In genomic region chr15:81897011-81897677, GRCh38 we compare ENCODE assay signal across 1 cellular context.
TF ChIP-seq lines count a peak whose summit lies in the region.

No MANE protein-coding gene starts in this region.

TF ChIP-seq in HCT116, 20 proteins besides CTCF, POLR2A, EP300 and RAD21 (continued from another document):
- TF ChIP-seq FOSL1 (IDR thresholded peaks at IDR 0.05; ENCODE audit: low read depth) (no peak), TCF7L2 (IDR thresholded peaks at IDR 0.05; ENCODE audit: borderline replicate concordance, extremely low read depth, insufficient read depth, insufficient read length) (no peak), JUND (IDR thresholded peaks at IDR 0.05) (no peak), MAX (IDR thresholded peaks at IDR 0.05) (no peak)
